ENCODE assay signal across 9 cellular contexts in the genomic region with DNA sequence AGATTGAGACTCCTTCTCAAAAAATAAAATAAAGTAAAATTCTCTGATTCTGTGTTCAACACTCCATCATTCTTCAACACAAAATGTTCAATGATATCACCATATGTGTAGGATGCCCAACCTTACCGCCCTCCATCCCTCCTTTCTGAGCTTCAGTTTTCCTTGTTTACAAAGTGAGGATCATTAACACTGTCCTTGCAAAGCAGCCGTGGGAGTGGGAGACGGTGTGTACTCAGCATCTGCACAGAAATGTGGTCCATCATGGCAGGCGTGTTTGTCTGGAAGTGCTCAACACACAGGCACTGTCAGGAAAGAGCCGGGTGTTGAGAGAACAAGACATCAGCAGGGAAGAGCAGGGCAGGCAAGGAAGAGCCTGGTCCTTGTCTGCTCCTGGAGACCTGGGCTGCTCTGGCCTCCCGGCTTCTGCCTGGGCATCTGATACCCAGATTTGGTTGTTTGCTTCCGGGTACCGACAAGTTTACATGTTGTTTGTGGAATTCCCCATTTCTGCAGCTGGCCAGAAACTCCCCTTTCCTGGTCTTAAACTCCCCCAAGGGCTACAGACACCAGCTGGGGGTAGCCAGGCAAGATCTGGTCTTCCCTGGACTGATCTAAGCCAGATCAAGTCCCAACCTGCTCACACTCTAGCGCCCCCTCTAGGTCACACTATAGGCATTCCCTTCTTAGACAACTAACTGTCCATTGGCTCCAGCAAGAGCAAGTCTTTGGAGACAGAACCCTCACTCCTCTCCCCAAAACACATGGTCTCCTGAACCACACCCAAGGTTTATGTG. TPM values are rescaled to one million over a fixed set of nuclear protein-coding genes. Genes with fewer than 3 reads are reported as not detected.
DNase-seq lines count a peak whose midpoint lies in the region; ATAC-seq, FAIRE-seq and TF ChIP-seq lines count a peak whose summit lies in the region.
"Had no signal": no experiment of that assay in that cellular context is flagged by ENCODE, and none has a peak within 500 bp of the region (broad histone marks: within the 10 kb centered on the region; RNA-seq: fewer than 3 reads in every experiment).

No MANE protein-coding gene starts in this region.

- H2BK120ac ChIP-seq in H9 (ENCODE audit: low read depth, low read length, poor library complexity, severe bottlenecking) = no peak overlapping the region

- TF ChIP-seq EP300 in HepG2 (IDR thresholded peaks at IDR 0.05; ENCODE audit: low read depth in 2 of 2, low read length in 2 of 2) (no peak), HepG2 (CRISPR knock-in tag; IDR thresholded peaks at IDR 0.05; ENCODE audit: borderline replicate concordance) (no peak), sigmoid colon (IDR thresholded peaks at IDR 0.05) (no peak)

- no peak overlapping the region for H3K4ac ChIP-seq in H9 (ENCODE audit: low read depth, low read length)

- H4K20me1 ChIP-seq in H9 (ENCODE audit: control insufficient read depth, insufficient read depth, insufficient read length) (no peaks in the 10 kb centered on the region), HepG2 (ENCODE audit: insufficient read depth, low read length) (no peaks in the 10 kb centered on the region)

- no peak overlapping the region for H2BK20ac ChIP-seq in H9 (ENCODE audit: low read depth, low read length, poor library complexity, severe bottlenecking)

- H3K27me3 ChIP-seq in H9 (ENCODE audit: insufficient read depth, low read length) (no peaks in the 10 kb centered on the region), HepG2 (ENCODE audit: control insufficient read depth in 1 of 2, insufficient read depth in 2 of 2, low read length in 2 of 2) (no peaks in the 10 kb centered on the region), sigmoid colon (peaks cover 0 to 7% (median 0%) of the 10 kb centered on the region in 3 donors)

- no peak overlapping the region for H2BK15ac ChIP-seq in H9 (ENCODE audit: low read depth, low read length)

- peak; percentile 27 for DNase-seq in Daoy (ENCODE audit: low read depth)
- peak; percentile 79 for DNase-seq in H9
- peak; percentile 79 for DNase-seq in WTC11 (ENCODE audit: low spot score)
- DNase-seq in HepG2 (ENCODE audit: low spot score) = peak; percentile 68
- DNase-seq in sigmoid colon = no peak
- no peak for DNase-seq in KG1 (lab: John Stamatoyannopoulos, UW)
- DNase-seq in SHP77 (lab: John Stamatoyannopoulos, UW) = no peak

- H3K18ac ChIP-seq in H9 (ENCODE audit: insufficient read length, low read depth, low read length) = no peak overlapping the region

- intact Hi-C loops in HepG2 (cut with micrococcal nuclease; ENCODE audit: unreplicated experiment) = loop anchor here (5.0 kb wide), 1 partner anchor 57 kb away; no protein-coding TSS in a partner anchor
- intact Hi-C loops in sigmoid colon (cut with DNase I) = no loop called here

- no peaks in the 10 kb centered on the region for H3K79me1 ChIP-seq in H9 (ENCODE audit: insufficient read depth, low read depth, low read length, poor library complexity, severe bottlenecking)

- no peaks in the 10 kb centered on the region for H3K79me2 ChIP-seq in H9 (ENCODE audit: insufficient read depth, low read length)
- no peaks in the 10 kb centered on the region for H3K79me2 ChIP-seq in HepG2 (ENCODE audit: insufficient read depth, low read length)

- H3K4me1 ChIP-seq in H9 (ENCODE audit: insufficient read depth, low read length) (no peaks in the 10 kb centered on the region), HepG2 (ENCODE audit: insufficient read depth, low read length) (peaks cover 69% of the 10 kb centered on the region), sigmoid colon (no peaks in the 10 kb centered on the region)

- no peak overlapping the region for H2BK12ac ChIP-seq in H9 (ENCODE audit: insufficient read length, low read depth, low read length)

- H3K36me3 ChIP-seq in HepG2 (replicated peaks in 1 of 2; ENCODE audit: control insufficient read depth in 1 of 2, insufficient read depth in 2 of 2, low read length in 2 of 2) = no peaks in the 10 kb centered on the region
- no peaks in the 10 kb centered on the region for H3K36me3 ChIP-seq in sigmoid colon

- H3K23me2 ChIP-seq in H9 (ENCODE audit: insufficient read length, low read depth, low read length, poor library complexity, severe bottlenecking) = no peaks in the 10 kb centered on the region

- TF ChIP-seq CTCF in H9 (conservative IDR thresholded peaks at IDR 0.05) (peak; percentile 80), WTC11 (IDR thresholded peaks at IDR 0.05) (peak; percentile 73), HepG2 (CRISPR knock-in tag; IDR thresholded peaks at IDR 0.05) (peak; percentile 72), sigmoid colon (IDR thresholded peaks at IDR 0.05) (no peak)

- in situ Hi-C loops in HepG2 (cut with HindIII; ENCODE audit: extremely low pct_ligation_motif_present, low pct_unique_long_range_greater_than_20kb) = no loop called here

- H3K4me3 Mint-ChIP-seq in H9 = no peak overlapping the region
- H3K4me3 Mint-ChIP-seq in WTC11 = no peak overlapping the region

- no peak overlapping the region for H3K4me2 ChIP-seq in H9 (ENCODE audit: insufficient read depth, insufficient read length, low read length)
- peak overlapping the region; percentile 14; the same call in 1 of the 2 replicates for H3K4me2 ChIP-seq in HepG2 (ENCODE audit: low read depth, low read length)

- TF ChIP-seq POLR2A in HepG2 (IDR thresholded peaks at IDR 0.05; ENCODE audit: insufficient read depth in 1 of 2, low read depth in 2 of 2, low read length in 2 of 2) (no peak), sigmoid colon (IDR thresholded peaks at IDR 0.05) (no peak)

- no peak overlapping the region for H3K27ac ChIP-seq in H9 (ENCODE audit: insufficient read length, low read depth, low read length)
- H3K27ac ChIP-seq in HepG2 (ENCODE audit: extremely low read length, insufficient read depth, low read length) = no peak overlapping the region
- H3K27ac ChIP-seq in sigmoid colon = no peak overlapping the region

- H3K27ac Mint-ChIP-seq in H9 = peak overlapping the region in 1 of 3 experiments; percentile 89; a peak in 1 of 7 replicates
- H3K27ac Mint-ChIP-seq in WTC11 = peak overlapping the region; percentile 27; the same call in 1 of the 2 replicates

- H3K9ac ChIP-seq in H9 (ENCODE audit: extremely low read depth, insufficient read length, low read length) = no peak overlapping the region
- no peak overlapping the region for H3K9ac ChIP-seq in HepG2 (ENCODE audit: insufficient read depth, low read depth, low read length)

- ATAC-seq in WTC11 (peak; percentile 94), HepG2 (peak; percentile 54), HG03139 (IDR thresholded peaks at IDR 0.05; ENCODE audit: unreplicated experiment) (no peak)

- no peaks in the 10 kb centered on the region for H3K36me3 Mint-ChIP-seq in H9 (ENCODE audit: insufficient read depth in 1 of 3, low read depth in 3 of 3)
- no peaks in the 10 kb centered on the region for H3K36me3 Mint-ChIP-seq in WTC11

- no peak overlapping the region for H3K23ac ChIP-seq in H9 (ENCODE audit: insufficient read length, low read depth, low read length)

- WGBS in H9 (ENCODE audit: extremely low coverage, insufficient read length, low lambda C conversion rate) = no CpG with 5 or more reads among the region's 9 CpGs
- 51% methylated on average over 9 of the region's 9 CpGs for WGBS in HepG2 (ENCODE audit: low lambda C conversion rate)
- 63 to 65% methylated on average over 9 of the region's 9 CpGs for WGBS in sigmoid colon, 2 donors

- peaks cover 0 to 4% of the 10 kb centered on the region in 2 experiments; a peak in 2 of 4 replicates for H3K4me1 Mint-ChIP-seq in H9
- no peaks in the 10 kb centered on the region for H3K4me1 Mint-ChIP-seq in WTC11

- H2AFZ ChIP-seq in H9 (ENCODE audit: low read length) (no peak overlapping the region), HepG2 (ENCODE audit: low read length) (no peak overlapping the region)

- H3K56ac ChIP-seq in H9 (ENCODE audit: insufficient read length, low read depth, low read length) = no peak overlapping the region

- no peak overlapping the region for H3K14ac ChIP-seq in H9 (ENCODE audit: insufficient read depth, low read length)

- FAIRE-seq in HepG2 (lab: Jason Lieb, UNC) = no peak
- FAIRE-seq: islet of Langerhans had no signal

- no TSS peak for BruUV-seq in HepG2 (replicated peaks; lab: Mats Ljungman, UMichigan)

- H3K4me3 ChIP-seq in HepG2 (replicated peaks in 1 of 3; ENCODE audit: insufficient read depth in 1 of 3, low read depth in 2 of 3, low read length in 3 of 3) (no peak overlapping the region), sigmoid colon (no peak overlapping the region)

- CTCF ChIA-PET in WTC11 (lab: Charles Lee) (interaction anchor here (0.6 to 2.2 kb wide), 9 partner anchors 9 to 66 kb away, joined by 3 to 18 read pairs (median 5); no protein-coding TSS in a partner anchor), HepG2 (lab: Yijun Ruan, JAX; ENCODE audit: low intra/inter-chr PET ratio, low total read pairs) (interaction anchor here (0.6 to 0.7 kb wide), 2 partner anchors 37 to 62 kb away, joined by 3 to 4 read pairs; no protein-coding TSS in a partner anchor)

- H2BK5ac ChIP-seq in H9 (ENCODE audit: insufficient read length, low read length) = no peak overlapping the region

- H4K5ac ChIP-seq in H9 (ENCODE audit: insufficient read length, low read depth, low read length) = no peak overlapping the region

- no peak overlapping the region for H3T11ph ChIP-seq in H9 (ENCODE audit: low read length)

- peak; percentile 58 for TF ChIP-seq RAD21 in HepG2 (CRISPR knock-in tag; IDR thresholded peaks at IDR 0.05)

- H3K27me3 Mint-ChIP-seq in H9 (ENCODE audit: low read depth) (peaks cover 3% of the 10 kb centered on the region), WTC11 (ENCODE audit: low read depth) (no peaks in the 10 kb centered on the region; the same call in 1 of the 2 replicates)

- no peak overlapping the region for H4K8ac ChIP-seq in H9 (replicated peaks; ENCODE audit: insufficient read length, low read depth, low read length)

- H3K9me3 Mint-ChIP-seq in H9 = no peaks in the 10 kb centered on the region
- H3K9me3 Mint-ChIP-seq in WTC11 = no peaks in the 10 kb centered on the region

- no peak overlapping the region for H4K91ac ChIP-seq in H9 (ENCODE audit: insufficient read length, low read depth, low read length)

- no peak overlapping the region for H2AK5ac ChIP-seq in H9 (ENCODE audit: insufficient read length, low read length)

- POLR2A ChIA-PET in WTC11 (lab: Charles Lee) (no interaction called here), HepG2 (lab: Yijun Ruan, JAX) (interaction anchor here (1.2 to 2.5 kb wide), 3 partner anchors 13 to 54 kb away, joined by 3 to 12 read pairs (median 8); no protein-coding TSS in a partner anchor)

- H3K9me3 ChIP-seq in H9 (ENCODE audit: control insufficient read depth, low read depth, low read length) = no peaks in the 10 kb centered on the region
- H3K9me3 ChIP-seq in HepG2 (ENCODE audit: low read length) = no peaks in the 10 kb centered on the region
- H3K9me3 ChIP-seq in sigmoid colon = no peaks in the 10 kb centered on the region

RNA-seq across cellular contexts. Expression of a gene that starts 26.7 kb away (rescaled TPM):
- 5.4 and 6.1 TPM in 2 replicates for total RNA-seq in Daoy (2014; rRNA removed; shearing (Covaris generic))
- total RNA-seq in H9 (2021) (19.5 and 21.1 TPM in 2 replicates), WTC11 (2021) (10.3 to 16.5 TPM (median 13.7 TPM) in 3 replicates), HepG2 (2016; rRNA removed; fragmentation: Illumina TruSeq; extraction: Trizol) (18.8 and 25.0 TPM in 2 replicates), sigmoid colon (1 to 10 TPM; 7.2 to 10.0 (median 8.3) TPM)
- 5.5 and 6.4 TPM in 2 replicates for total RNA-seq in HepG2 (2016; cell fraction: cytosol; rRNA removed; fragmentation: Illumina TruSeq; extraction: Trizol; ENCODE audit: low read depth)
- 18.9 and 20.5 TPM in 2 replicates for total RNA-seq in HepG2 (2016; cell fraction: insoluble cytoplasmic fraction; rRNA removed; fragmentation: Illumina TruSeq; extraction: Trizol)
- total RNA-seq in HepG2 (2016; cell fraction: membrane; rRNA removed; fragmentation: Illumina TruSeq; extraction: Trizol) = 9.4 and 11.1 TPM in 2 replicates
- total RNA-seq in HepG2 (2016; cell fraction: nucleus; rRNA removed; fragmentation: Illumina TruSeq; extraction: Trizol) = 12.8 and 13.9 TPM in 2 replicates
- polyA plus RNA-seq in HepG2 (2011; rRNA removed) (4.3 and 6.5 TPM in 2 replicates), sigmoid colon (1 to 10 TPM; 3.0 to 6.4 (median 3.0) TPM)
- polyA plus RNA-seq in HepG2 (2011; cell fraction: cytosol; rRNA removed) = 2.9 and 4.0 TPM in 2 replicates
- 7.3 and 9.9 TPM in 2 replicates for polyA plus RNA-seq in HepG2 (2011; cell fraction: nucleus; rRNA removed)
- 6.4 and 9.2 TPM in 2 replicates for polyA plus RNA-seq in HepG2 (2012)
- polyA plus RNA-seq in HepG2 (2016; cell fraction: cytosol; fragmentation: Illumina TruSeq; extraction: Trizol; ENCODE audit: low read depth) = 0.79 and 1.3 TPM in 2 replicates
- polyA plus RNA-seq in HepG2 (2016; cell fraction: insoluble cytoplasmic fraction; fragmentation: Illumina TruSeq; extraction: Trizol; ENCODE audit: low read depth) = 16.0 and 18.5 TPM in 2 replicates
- 3.7 and 4.2 TPM in 2 replicates for polyA plus RNA-seq in HepG2 (2016; cell fraction: membrane; fragmentation: Illumina TruSeq; extraction: Trizol; ENCODE audit: low read depth)
- polyA plus RNA-seq in HepG2 (2016; cell fraction: nucleus; fragmentation: Illumina TruSeq; extraction: Trizol; ENCODE audit: insufficient read depth, low read depth) = 19.0 and 22.5 TPM in 2 replicates
- 13.1 and 21.0 TPM in 2 replicates for polyA minus RNA-seq in HepG2 (2011; rRNA and poly(A)+ RNA removed; ENCODE audit: low replicate concordance)
- polyA minus RNA-seq in HepG2 (2011; cell fraction: cytosol; rRNA and poly(A)+ RNA removed) = 5.7 and 6.9 TPM in 2 replicates
- polyA minus RNA-seq in HepG2 (2011; cell fraction: nucleus; rRNA and poly(A)+ RNA removed) = 6.1 and 6.7 TPM in 2 replicates

Comparison
In these comparisons a context has a peak if more than half of its experiments do, and no peak if none do; other contexts are left out.
1. DNase-seq: peak in Daoy (single experiment), H9 (single experiment), WTC11 (single experiment) and HepG2 (single experiment); none in sigmoid colon (single experiment), KG1 (single experiment) and SHP77 (0 of 2).
2. CTCF ChIP-seq: peak in H9 (single experiment), WTC11 (single experiment) and HepG2 (single experiment); none in sigmoid colon (0 of 4).